ENCODE assay signal across 18 cellular contexts in genomic region chr4:4490041-4490440, GRCh38.
"Had no signal": no experiment of that assay in that cellular context is flagged by ENCODE, and none has a peak within 500 bp of the region (broad histone marks: within the 10 kb centered on the region; RNA-seq: fewer than 3 reads in every experiment).

No MANE protein-coding gene starts in this region.

- H3K27ac ChIP-seq: heart right ventricle, psoas muscle, right lobe of liver, spleen, tibial nerve had no signal

- ATAC-seq: heart right ventricle; left lobe of liver; psoas muscle; stimulated activated memory B cell treated with anti-CD40 and anti-IgM and Interleukin-4, amounts not matched to agents 10 μg/mL and 1 μg/mL and 100 μg/mL, for 72 hours; T-helper 17 cell had no signal

- DNase-seq: activated B cell treated with CpG ODN at 0.5 μM for 24 hours; activated CD4-positive, alpha-beta T cell treated with anti-CD3 and anti-CD28 coated beads, Interleukin-2, amount 10 ng/mL, durations not matched to agents 7 days and 5 days; activated naive CD4-positive, alpha-beta T cell treated with anti-CD3 and anti-CD28 coated beads, Interleukin-2, amount 50 U/mL, for 16 hours; activated T-cell treated with anti-CD3 and anti-CD28 coated beads for 4 hours; amniotic stem cell; endodermal cell; foreskin melanocyte; heart right ventricle; islet precursor cell; nephron progenitor cell; psoas muscle; right lobe of liver; spleen; stimulated activated CD4-positive, alpha-beta T cell treated with anti-CD3 and anti-CD28 coated beads, Interleukin-1b, Interleukin-23, amount 100 ng/mL, for 48 hours; T-helper 17 cell had no signal

- H3K27me3 ChIP-seq: heart right ventricle, right lobe of liver, spleen, tibial nerve had no signal

- H3K36me3 ChIP-seq: heart right ventricle, right lobe of liver, spleen, tibial nerve had no signal

- H3K4me1 ChIP-seq: psoas muscle had no signal

- H3K4me3 ChIP-seq: heart right ventricle, psoas muscle, right lobe of liver, spleen, tibial nerve had no signal

- H3K9me3 ChIP-seq: heart right ventricle, psoas muscle, right lobe of liver, spleen, tibial nerve had no signal
